7 cellular contexts compared by ENCODE assay signal in genomic region chr3:105369501-105370371, GRCh38.
DNase-seq lines count a peak whose midpoint lies in the region; ATAC-seq and TF ChIP-seq lines count a peak whose summit lies in the region.

No MANE protein-coding gene starts in this region.

- DNase-seq in NCI-H1092 (lab: John Stamatoyannopoulos, UW) (peak; percentile 40), T-helper 1 cell (peak; percentile 7 to 70 (median 18)), brain pericyte (ENCODE audit: low read depth, low spot score) (peak; percentile 57), iPS-NIHi11 (ENCODE audit: low spot score) (peak; percentile 22), skeletal muscle cell (ENCODE audit: low read depth) (no peak)

- peak; percentile 64; the same call in 1 of the 2 replicates for TF ChIP-seq CTCF in GM12875 (IDR thresholded peaks at IDR 0.05; ENCODE audit: borderline replicate concordance, insufficient read depth, low read depth, low read length)

- peak overlapping the region; percentile 75 for H3K4me3 ChIP-seq in GM12875 (ENCODE audit: low read depth, low read length)
- peak overlapping the region; percentile 95 for H3K4me3 ChIP-seq in skeletal muscle cell (ENCODE audit: low read depth, low read length)

- peak; percentile 7 for ATAC-seq in HG02623 (IDR thresholded peaks at IDR 0.05; ENCODE audit: unreplicated experiment)
